18 cellular contexts compared by ENCODE assay signal in the genomic region with DNA sequence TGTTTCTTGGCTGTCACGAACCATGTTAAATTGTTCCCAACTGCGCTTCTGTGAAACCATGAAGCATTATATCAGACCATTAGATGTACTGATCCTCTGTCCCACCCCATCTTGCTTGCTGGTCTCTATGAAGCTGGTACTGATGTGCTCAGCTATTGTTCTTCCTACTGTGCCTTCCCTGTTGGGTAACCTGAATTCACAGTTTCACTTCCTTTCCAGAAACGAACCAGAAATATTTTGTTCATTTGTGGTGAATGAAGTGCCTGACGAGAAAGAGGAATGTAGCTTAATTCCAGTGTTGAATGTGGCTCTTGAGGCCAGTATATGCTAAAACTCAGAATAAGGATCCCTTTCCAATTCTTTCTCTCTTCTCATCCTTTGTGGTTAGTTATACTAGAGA.
"Had no signal": no experiment of that assay in that cellular context is flagged by ENCODE, and none has a peak within 500 bp of the region (broad histone marks: within the 10 kb centered on the region; RNA-seq: fewer than 3 reads in every experiment).

No MANE protein-coding gene starts in this region.

- H3K27ac ChIP-seq: ascending aorta, breast epithelium, heart left ventricle, tibial artery had no signal

- H3K4me1 ChIP-seq: ascending aorta, breast epithelium, heart left ventricle, tibial artery had no signal

- H3K36me3 ChIP-seq: ascending aorta, breast epithelium, heart left ventricle, tibial artery had no signal

- DNase-seq: activated CD4-positive, alpha-beta T cell treated with anti-CD3 and anti-CD28 coated beads, Interleukin-2, amount 50 U/mL, for 4 hours; activated CD4-positive, CD25-positive, alpha-beta regulatory T cell treated with anti-CD3 and anti-CD28 coated beads, Interleukin-2, amount 50 U/mL, for 72 hours; activated CD8-positive, alpha-beta memory T cell treated with anti-CD3 and anti-CD28 coated beads, Interleukin-2, amount 10 ng/mL, durations not matched to agents 7 days and 5 days; activated naive CD4-positive, alpha-beta T cell treated with anti-CD3 and anti-CD28 coated beads for 36 hours; activated naive CD8-positive, alpha-beta T cell treated with anti-CD3 and anti-CD28 coated beads, Interleukin-2, amount 50 U/mL, for 24 hours; activated T-cell treated with anti-CD3 and anti-CD28 coated beads, Interleukin-2, amount 50 U/mL, for 1 hour; effector memory CD8-positive, alpha-beta T cell; heart left ventricle; mesendoderm; nucleus accumbens; right cardiac atrium; small intestine; stimulated activated CD4-positive, alpha-beta T cell treated with anti-CD3 and anti-CD28 coated beads, Interleukin-4, amount 100 ng/mL, for 24 hours; stimulated activated naive CD4-positive, alpha-beta T cell; tibial artery had no signal

- H3K9me3 ChIP-seq: ascending aorta, breast epithelium, tibial artery had no signal

- ATAC-seq: activated CD8-positive, alpha-beta memory T cell treated with anti-CD3 and anti-CD28 coated beads, Interleukin-2, amount 10 ng/mL, durations not matched to agents 7 days and 5 days; activated naive CD8-positive, alpha-beta T cell treated with anti-CD3 and anti-CD28 coated beads, Interleukin-2, amount 50 U/mL, for 24 hours; effector memory CD8-positive, alpha-beta T cell; heart left ventricle; natural killer cell treated with Interleukin-12 subunit alpha and Interleukin-12 subunit beta and Interleukin-15 and Interleukin-18, amount 100 ng/mL, for 72 hours; right cardiac atrium had no signal

- H3K27me3 ChIP-seq: ascending aorta, breast epithelium, heart left ventricle, tibial artery had no signal

- H3K4me3 ChIP-seq: ascending aorta, breast epithelium, heart left ventricle, tibial artery had no signal
